34 cellular contexts compared by ENCODE assay signal in genomic region chr2:3229221-3229620, GRCh38.
"Had no signal": no experiment of that assay in that cellular context is flagged by ENCODE, and none has a peak within 500 bp of the region (broad histone marks: within the 10 kb centered on the region; RNA-seq: fewer than 3 reads in every experiment).

No MANE protein-coding gene starts in this region.

- H3K27ac ChIP-seq: adrenal gland, body of pancreas, colonic mucosa, epithelial cell of prostate, esophagus squamous epithelium, gastroesophageal sphincter, heart right ventricle, WERI-Rb-1 had no signal

- H3K36me3 ChIP-seq: adrenal gland, colonic mucosa had no signal

- ATAC-seq: activated CD4-positive, CD25-positive, alpha-beta regulatory T cell treated with anti-CD3 and anti-CD28 coated beads, Interleukin-2, amount 50 U/mL, for 24 hours; activated CD8-positive, alpha-beta T cell treated with anti-CD3 and anti-CD28 coated beads for 36 hours; activated naive CD8-positive, alpha-beta T cell treated with anti-CD3 and anti-CD28 coated beads, Interleukin-2, amount 50 U/mL, for 24 hours; body of pancreas; gastroesophageal sphincter; heart right ventricle; T-helper 17 cell had no signal

- H3K27me3 Mint-ChIP-seq: activated B cell treated with CpG ODN at 0.5 μM for 24 hours; activated CD8-positive, alpha-beta T cell treated with anti-CD3 and anti-CD28 coated beads for 36 hours; activated naive CD4-positive, alpha-beta T cell treated with anti-CD3 and anti-CD28 coated beads, Interleukin-2, amount 50 U/mL, for 24 hours; activated naive CD8-positive, alpha-beta T cell treated with anti-CD3 and anti-CD28 coated beads for 36 hours; activated naive CD8-positive, alpha-beta T cell treated with anti-CD3 and anti-CD28 coated beads, Interleukin-2, amount 50 U/mL, for 24 hours; T-helper 17 cell had no signal

- DNase-seq: activated B cell treated with CpG ODN at 0.5 μM for 24 hours; activated CD4-positive, alpha-beta T cell treated with anti-CD3 and anti-CD28 coated beads for 48 hours; activated CD4-positive, alpha-beta T cell treated with anti-CD3 and anti-CD28 coated beads, Interleukin-2, amount 50 U/mL, for 1 hour; activated CD4-positive, alpha-beta T cell treated with anti-CD3 and anti-CD28 coated beads, Interleukin-2, amount 50 U/mL, for 48 hours; activated CD8-positive, alpha-beta T cell treated with anti-CD3 and anti-CD28 coated beads for 36 hours; activated effector memory CD4-positive, alpha-beta T cell treated with anti-CD3 and anti-CD28 coated beads, Interleukin-2, amount 50 U/mL, for 16 hours; activated naive CD4-positive, alpha-beta T cell treated with anti-CD3 and anti-CD28 coated beads for 36 hours; activated naive CD8-positive, alpha-beta T cell treated with anti-CD3 and anti-CD28 coated beads for 36 hours; activated naive CD8-positive, alpha-beta T cell treated with anti-CD3 and anti-CD28 coated beads, Interleukin-2, amount 50 U/mL, for 24 hours; activated T-cell treated with anti-CD3 and anti-CD28 coated beads, Interleukin-2, amount 50 U/mL, for 1 hour; activated T-cell treated with anti-CD3 and anti-CD28 coated beads, Interleukin-2, amount 50 U/mL, for 48 hours; adrenal gland; amygdala; aorta; body of pancreas; caudate nucleus; colonic mucosa; effector CD8-positive, alpha-beta T cell; esophagus squamous epithelium; foreskin melanocyte; heart right ventricle; T-helper 1 cell; T-helper 17 cell; T1000; WERI-Rb-1 had no signal

- H3K27me3 ChIP-seq: adrenal gland, body of pancreas, colonic mucosa, esophagus squamous epithelium, gastroesophageal sphincter, heart right ventricle had no signal

- FAIRE-seq: endometrium, endothelial cell of umbilical vein had no signal

- H3K4me3 Mint-ChIP-seq: activated B cell treated with CpG ODN at 0.5 μM for 24 hours; activated CD8-positive, alpha-beta T cell treated with anti-CD3 and anti-CD28 coated beads for 36 hours; activated naive CD4-positive, alpha-beta T cell treated with anti-CD3 and anti-CD28 coated beads for 36 hours; activated naive CD4-positive, alpha-beta T cell treated with anti-CD3 and anti-CD28 coated beads, Interleukin-2, amount 50 U/mL, for 24 hours; activated naive CD8-positive, alpha-beta T cell treated with anti-CD3 and anti-CD28 coated beads for 36 hours; activated naive CD8-positive, alpha-beta T cell treated with anti-CD3 and anti-CD28 coated beads, Interleukin-2, amount 50 U/mL, for 24 hours; activated T-helper 1 cell treated with anti-CD3 and anti-CD28 coated beads, Interleukin-12 subunit alpha, Interleukin-12 subunit beta, Interleukin-2, Interleukin-4 antibody, amounts not matched to agents 30 ng/mL and 10 ng/mL and 1 ng/mL, durations not matched to agents 14 hours and 24 hours and 36 hours; T-helper 17 cell; T-helper 2 cell treated with Interferon-gamma antibody and Interleukin-4, amounts not matched to agents 5 μg/mL and 100 μg/mL, for 36 hours had no signal

- H3K4me1 ChIP-seq: adrenal gland, body of pancreas, colonic mucosa, gastroesophageal sphincter, heart right ventricle had no signal

- H3K9me3 ChIP-seq: adrenal gland, body of pancreas, colonic mucosa had no signal

- H3K27ac Mint-ChIP-seq: activated B cell treated with CpG ODN at 0.5 μM for 24 hours; activated CD8-positive, alpha-beta T cell treated with anti-CD3 and anti-CD28 coated beads for 36 hours; activated naive CD4-positive, alpha-beta T cell treated with anti-CD3 and anti-CD28 coated beads for 36 hours; activated naive CD4-positive, alpha-beta T cell treated with anti-CD3 and anti-CD28 coated beads, Interleukin-2, amount 50 U/mL, for 24 hours; activated naive CD8-positive, alpha-beta T cell treated with anti-CD3 and anti-CD28 coated beads for 36 hours; activated naive CD8-positive, alpha-beta T cell treated with anti-CD3 and anti-CD28 coated beads, Interleukin-2, amount 50 U/mL, for 24 hours; activated T-helper 1 cell treated with anti-CD3 and anti-CD28 coated beads, Interleukin-12 subunit alpha, Interleukin-12 subunit beta, Interleukin-2, Interleukin-4 antibody, amounts not matched to agents 30 ng/mL and 10 ng/mL and 1 ng/mL, durations not matched to agents 14 hours and 24 hours and 36 hours; activated T-helper 2 cell treated with anti-CD3 and anti-CD28 coated beads, Interferon-gamma antibody, Interleukin-2, Interleukin-4, amounts not matched to agents 10 μg/mL and 5 μg/mL and 100 μg/mL, durations not matched to agents 14 hours and 24 hours and 36 hours; T-helper 17 cell; T-helper 2 cell treated with Interferon-gamma antibody and Interleukin-4, amounts not matched to agents 5 μg/mL and 100 μg/mL, for 36 hours had no signal

- H3K4me3 ChIP-seq: adrenal gland, body of pancreas, colonic mucosa, esophagus squamous epithelium, gastroesophageal sphincter, heart right ventricle had no signal
